Comparison of ENCODE assay signal across 1 cellular context in the genomic region with DNA sequence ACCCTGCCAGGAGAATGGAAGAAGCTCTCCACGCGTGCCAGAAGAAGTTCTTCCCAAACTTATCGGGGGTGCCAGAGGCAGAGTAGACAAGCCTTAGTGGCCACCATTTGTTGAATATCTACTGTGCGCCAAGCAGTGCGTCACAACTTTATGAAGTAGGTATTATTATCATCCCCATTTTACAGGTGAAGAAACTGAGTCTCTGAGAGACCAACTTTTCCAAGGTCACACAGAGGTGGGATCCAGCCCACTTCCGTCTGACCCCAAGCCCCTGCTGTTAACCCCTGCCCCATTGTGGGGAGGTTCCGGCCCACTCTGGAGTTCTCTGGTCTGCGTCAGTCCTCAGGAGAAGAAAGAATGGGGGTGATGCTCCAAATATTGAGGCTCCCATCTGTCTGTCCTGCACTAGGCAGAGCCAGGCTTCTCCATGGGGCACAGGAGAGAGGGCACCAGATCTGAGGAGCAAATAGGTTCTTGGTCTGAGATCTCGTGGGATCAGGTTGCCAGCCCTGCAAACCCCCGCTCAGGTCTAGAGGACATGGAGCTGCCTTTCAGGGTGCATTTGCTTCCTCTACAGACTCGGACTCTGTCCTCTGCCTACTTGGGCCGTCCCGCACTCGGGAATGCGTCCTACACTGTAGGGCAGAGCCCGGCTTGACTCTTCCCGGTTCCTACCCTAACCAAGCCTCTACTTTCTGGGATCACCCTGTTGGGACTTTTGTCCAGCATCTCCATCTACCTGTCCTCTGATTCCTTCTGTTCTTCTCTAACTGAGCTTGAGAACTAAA.
TF ChIP-seq lines count a peak whose summit lies in the region.

No MANE protein-coding gene starts in this region.

TF ChIP-seq in HepG2, 621 proteins besides CTCF, POLR2A, EP300 and RAD21:
- peak; percentile 90 for TF ChIP-seq ZNF629 (CRISPR knock-in tag; conservative IDR thresholded peaks at IDR 0.05)
- peak; percentile 22; the same call in 1 of the 2 replicates for TF ChIP-seq ZMYM3 (CRISPR knock-in tag; IDR thresholded peaks at IDR 0.05)
- no peak for TF ChIP-seq SMAD9 (CRISPR knock-in tag; IDR thresholded peaks at IDR 0.05)
- TF ChIP-seq CHD4 (IDR thresholded peaks at IDR 0.05; ENCODE audit: borderline replicate concordance, low read length): peak; percentile 45; the same call in 1 of the 2 replicates
- TF ChIP-seq, protein P1, sequence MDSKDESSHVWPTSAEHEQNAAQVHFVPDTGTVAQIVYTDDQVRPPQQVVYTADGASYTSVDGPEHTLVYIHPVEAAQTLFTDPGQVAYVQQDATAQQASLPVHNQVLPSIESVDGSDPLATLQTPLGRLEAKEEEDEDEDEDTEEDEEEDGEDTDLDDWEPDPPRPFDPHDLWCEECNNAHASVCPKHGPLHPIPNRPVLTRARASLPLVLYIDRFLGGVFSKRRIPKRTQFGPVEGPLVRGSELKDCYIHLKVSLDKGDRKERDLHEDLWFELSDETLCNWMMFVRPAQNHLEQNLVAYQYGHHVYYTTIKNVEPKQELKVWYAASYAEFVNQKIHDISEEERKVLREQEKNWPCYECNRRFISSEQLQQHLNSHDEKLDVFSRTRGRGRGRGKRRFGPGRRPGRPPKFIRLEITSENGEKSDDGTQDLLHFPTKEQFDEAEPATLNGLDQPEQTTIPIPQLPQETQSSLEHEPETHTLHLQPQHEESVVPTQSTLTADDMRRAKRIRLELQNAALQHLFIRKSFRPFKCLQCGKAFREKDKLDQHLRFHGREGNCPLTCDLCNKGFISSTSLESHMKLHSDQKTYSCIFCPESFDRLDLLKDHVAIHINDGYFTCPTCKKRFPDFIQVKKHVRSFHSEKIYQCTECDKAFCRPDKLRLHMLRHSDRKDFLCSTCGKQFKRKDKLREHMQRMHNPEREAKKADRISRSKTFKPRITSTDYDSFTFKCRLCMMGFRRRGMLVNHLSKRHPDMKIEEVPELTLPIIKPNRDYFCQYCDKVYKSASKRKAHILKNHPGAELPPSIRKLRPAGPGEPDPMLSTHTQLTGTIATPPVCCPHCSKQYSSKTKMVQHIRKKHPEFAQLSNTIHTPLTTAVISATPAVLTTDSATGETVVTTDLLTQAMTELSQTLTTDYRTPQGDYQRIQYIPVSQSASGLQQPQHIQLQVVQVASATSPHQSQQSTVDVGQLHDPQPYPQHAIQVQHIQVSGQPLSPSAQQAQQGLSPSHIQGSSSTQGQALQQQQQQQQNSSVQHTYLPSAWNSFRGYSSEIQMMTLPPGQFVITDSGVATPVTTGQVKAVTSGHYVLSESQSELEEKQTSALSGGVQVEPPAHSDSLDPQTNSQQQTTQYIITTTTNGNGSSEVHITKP (CRISPR knock-in tag; IDR thresholded peaks at IDR 0.05; ENCODE audit: low read depth): no peak
